Comparison of ENCODE assay signal across 1 cellular context in the genomic region with DNA sequence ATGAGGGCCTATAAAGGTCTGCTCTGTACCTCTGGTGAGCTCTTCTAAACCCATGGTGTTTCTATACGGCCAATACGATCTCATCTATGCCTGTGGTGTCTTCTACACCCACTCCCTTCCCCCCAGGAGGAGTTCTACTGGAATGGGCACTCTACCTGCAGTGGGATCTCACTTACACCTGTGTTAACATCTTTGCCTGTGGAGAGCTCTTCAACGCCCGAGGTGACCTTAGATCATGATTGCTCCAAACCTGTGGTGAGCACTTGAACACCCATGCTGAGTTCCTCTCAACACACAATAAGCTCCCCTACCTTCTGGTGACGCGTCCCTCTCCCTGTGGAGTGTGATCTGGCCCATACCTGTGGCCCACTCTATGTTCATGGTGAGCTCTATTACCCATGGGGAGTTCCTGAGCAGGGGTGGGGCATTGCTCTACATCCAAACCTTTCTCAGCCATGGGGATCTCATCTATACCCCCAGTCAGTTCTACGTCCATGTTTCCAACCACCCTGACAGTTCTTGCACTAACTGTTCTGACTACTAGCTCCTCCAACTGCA.
TF ChIP-seq lines count a peak whose summit lies in the region.

No MANE protein-coding gene starts in this region.

TF ChIP-seq in K562, 482 proteins besides CTCF, POLR2A, EP300 and RAD21:
- no peak for TF ChIP-seq RBFOX2 (IDR thresholded peaks at IDR 0.05; ENCODE audit: low read depth, low read length)
- 0 out of 2 replicates have a peak, but pooled peaks have one; percentile 11 for TF ChIP-seq CREB1 (IDR thresholded peaks at IDR 0.05)
- no peak for TF ChIP-seq CREB1 (CRISPR knock-in tag; IDR thresholded peaks at IDR 0.05)
- 0 out of 2 replicates have a peak, but pooled peaks have one; percentile 15 for TF ChIP-seq ESRRA (IDR thresholded peaks at IDR 0.05; ENCODE audit: borderline replicate concordance, low read depth)
- TF ChIP-seq IFI16 (CRISPR knock-in tag; IDR thresholded peaks at IDR 0.05), result no peak
- 0 out of 2 replicates have a peak, but pooled peaks have one; percentile 14 for TF ChIP-seq MYNN (IDR thresholded peaks at IDR 0.05)
- no peak for TF ChIP-seq MYNN (CRISPR knock-in tag; IDR thresholded peaks at IDR 0.05)
- no peak for TF ChIP-seq HEY1 (CRISPR knock-in tag; IDR thresholded peaks at IDR 0.05; ENCODE audit: borderline replicate concordance)
- no peak for TF ChIP-seq LEF1 (IDR thresholded peaks at IDR 0.05)
- TF ChIP-seq, protein P1, sequence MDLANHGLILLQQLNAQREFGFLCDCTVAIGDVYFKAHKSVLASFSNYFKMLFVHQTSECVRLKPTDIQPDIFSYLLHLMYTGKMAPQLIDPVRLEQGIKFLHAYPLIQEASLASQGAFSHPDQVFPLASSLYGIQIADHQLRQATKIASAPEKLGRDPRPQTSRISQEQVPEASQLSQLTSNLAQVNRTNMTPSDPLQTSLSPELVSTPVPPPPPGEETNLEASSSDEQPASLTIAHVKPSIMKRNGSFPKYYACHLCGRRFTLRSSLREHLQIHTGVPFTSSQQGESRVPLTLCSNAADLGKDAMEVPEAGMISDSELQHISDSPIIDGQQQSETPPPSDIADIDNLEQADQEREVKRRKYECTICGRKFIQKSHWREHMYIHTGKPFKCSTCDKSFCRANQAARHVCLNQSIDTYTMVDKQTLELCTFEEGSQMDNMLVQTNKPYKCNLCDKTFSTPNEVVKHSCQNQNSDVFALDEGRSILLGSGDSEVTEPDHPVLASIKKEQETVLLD (IDR thresholded peaks at IDR 0.05), result no peak
- 0 out of 2 replicates have a peak, but pooled peaks have one; percentile 21 for TF ChIP-seq CBX1 (IDR thresholded peaks at IDR 0.05; ENCODE audit: low read depth)
- peak; percentile 67 for TF ChIP-seq SMAD1 (IDR thresholded peaks at IDR 0.05; ENCODE audit: low read depth, low read length, partially characterized antibody)
- peak; percentile 65 for TF ChIP-seq POLR2AphosphoS5 (IDR thresholded peaks at IDR 0.05; ENCODE audit: control insufficient read depth, insufficient read depth, low read depth, low read length)
- TF ChIP-seq, protein P2, sequence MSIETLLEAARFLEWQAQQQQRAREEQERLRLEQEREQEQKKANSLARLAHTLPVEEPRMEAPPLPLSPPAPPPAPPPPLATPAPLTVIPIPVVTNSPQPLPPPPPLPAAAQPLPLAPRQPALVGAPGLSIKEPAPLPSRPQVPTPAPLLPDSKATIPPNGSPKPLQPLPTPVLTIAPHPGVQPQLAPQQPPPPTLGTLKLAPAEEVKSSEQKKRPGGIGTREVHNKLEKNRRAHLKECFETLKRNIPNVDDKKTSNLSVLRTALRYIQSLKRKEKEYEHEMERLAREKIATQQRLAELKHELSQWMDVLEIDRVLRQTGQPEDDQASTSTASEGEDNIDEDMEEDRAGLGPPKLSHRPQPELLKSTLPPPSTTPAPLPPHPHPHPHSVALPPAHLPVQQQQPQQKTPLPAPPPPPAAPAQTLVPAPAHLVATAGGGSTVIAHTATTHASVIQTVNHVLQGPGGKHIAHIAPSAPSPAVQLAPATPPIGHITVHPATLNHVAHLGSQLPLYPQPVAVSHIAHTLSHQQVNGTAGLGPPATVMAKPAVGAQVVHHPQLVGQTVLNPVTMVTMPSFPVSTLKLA (conservative IDR thresholded peaks at IDR 0.05), result no peak
- TF ChIP-seq SUPT5H (IDR thresholded peaks at IDR 0.05), result peak; percentile 81
- TF ChIP-seq RBBP5 (IDR thresholded peaks at IDR 0.05; ENCODE audit: borderline replicate concordance, insufficient read depth, low read length, poor library complexity, severe bottlenecking), result no peak
- TF ChIP-seq SMAD2 (IDR thresholded peaks at IDR 0.05; ENCODE audit: low read depth, low read length), result no peak
- no peak for TF ChIP-seq ARID2 (IDR thresholded peaks at IDR 0.05)
- peak; percentile 44 for TF ChIP-seq POLR2B (IDR thresholded peaks at IDR 0.05; ENCODE audit: low read depth, partially characterized antibody)
